In the genomic region with DNA sequence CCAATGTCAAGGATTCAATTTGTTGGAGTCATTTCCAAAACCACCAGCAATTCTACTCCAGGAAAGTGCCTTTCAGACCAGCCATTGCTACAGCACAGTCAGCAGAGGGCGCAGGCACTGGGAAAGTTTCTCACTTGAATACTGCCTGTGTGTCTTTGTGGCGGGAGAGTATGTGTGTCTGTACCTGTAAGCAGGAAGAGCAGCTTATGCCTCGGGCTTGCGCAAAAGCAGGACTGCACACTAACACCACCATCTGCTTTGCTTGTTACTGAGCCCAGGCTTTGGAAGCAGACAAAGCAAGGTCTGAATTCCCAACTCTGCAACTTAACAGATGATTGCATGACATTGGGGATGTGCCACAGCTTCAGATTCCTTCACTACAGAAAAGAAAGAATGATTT, we compare ENCODE assay signal across 9 cellular contexts. TPM values are rescaled to one million over a fixed set of nuclear protein-coding genes. Genes with fewer than 3 reads are reported as not detected.
DNase-seq lines count a peak whose midpoint lies in the region; ATAC-seq, FAIRE-seq and TF ChIP-seq lines count a peak whose summit lies in the region.
"Had no signal": no experiment of that assay in that cellular context is flagged by ENCODE, and none has a peak within 500 bp of the region (broad histone marks: within the 10 kb centered on the region; RNA-seq: fewer than 3 reads in every experiment).

No MANE protein-coding gene starts in this region.

- no peaks in the 10 kb centered on the region for H3K36me3 ChIP-seq in SJSA1

- peaks cover 12% of the 10 kb centered on the region; the same call in 1 of the 2 replicates for H3K9me3 ChIP-seq in SJSA1 (replicated peaks)

- DNase-seq in DMS53 (lab: John Stamatoyannopoulos, UW), result peak; percentile 96
- DNase-seq in H54 (ENCODE audit: insufficient read length, low spot score), result peak; percentile 38
- DNase-seq in NCI-H1092 (lab: John Stamatoyannopoulos, UW), result peak; percentile 57
- DNase-seq in SJSA1 (ENCODE audit: low read depth in 1 of 2, low spot score in 2 of 2), result peak; percentile 31 to 56
- DNase-seq in activated naive CD4-positive, alpha-beta T cell treated with anti-CD3 and anti-CD28 coated beads, Interleukin-2, amount 50 U/mL, for 16 hours, result peak; percentile 64
- peak; percentile 57 to 89 (median 76) for DNase-seq in head of caudate nucleus
- peak; percentile 44 for DNase-seq in progenitor cell of endocrine pancreas (ENCODE audit: low spot score, unreplicated experiment)

- H3K27ac ChIP-seq in SJSA1, result no peak overlapping the region

- peaks cover 1% of the 10 kb centered on the region for H3K4me1 Mint-ChIP-seq in progenitor cell of endocrine pancreas (ENCODE audit: low read depth)

- H3K4me1 ChIP-seq in SJSA1 (replicated peaks), result peaks cover 13% of the 10 kb centered on the region

- H3K27me3 ChIP-seq in SJSA1 (replicated peaks), result peaks cover 31% of the 10 kb centered on the region

- FAIRE-seq in H54 (lab: Jason Lieb, UNC), result peak; percentile 70

- intact Hi-C loops in head of caudate nucleus (cut with DNase I), result loop anchor here (10.0 kb wide), 1 partner anchor 74 kb away; no protein-coding TSS in a partner anchor

- TF ChIP-seq CTCF in progenitor cell of endocrine pancreas (IDR thresholded peaks at IDR 0.05; ENCODE audit: unreplicated experiment), result peak; percentile 91

- peaks cover 3% of the 10 kb centered on the region for H3K9me3 Mint-ChIP-seq in progenitor cell of endocrine pancreas (ENCODE audit: low read depth)
- H3K9me3 Mint-ChIP-seq: dendritic cell treated with granulocyte-macrophage colony-stimulating factor and Interleukin-4, amounts not matched to agents 40 ng/mL and 50 ng/mL, for 4 days had no signal

- H3K27ac Mint-ChIP-seq in progenitor cell of endocrine pancreas, result no peak overlapping the region
- H3K27ac Mint-ChIP-seq: dendritic cell treated with granulocyte-macrophage colony-stimulating factor and Interleukin-4, amounts not matched to agents 40 ng/mL and 50 ng/mL, for 4 days had no signal

- H3K4me3 ChIP-seq in SJSA1, result no peak overlapping the region

- no peak overlapping the region for H3K4me3 Mint-ChIP-seq in progenitor cell of endocrine pancreas (ENCODE audit: low read depth)
- H3K4me3 Mint-ChIP-seq: dendritic cell treated with granulocyte-macrophage colony-stimulating factor and Interleukin-4, amounts not matched to agents 40 ng/mL and 50 ng/mL, for 4 days had no signal

- H3K36me3 Mint-ChIP-seq in progenitor cell of endocrine pancreas (ENCODE audit: insufficient read depth), result no peaks in the 10 kb centered on the region

- H3K27me3 Mint-ChIP-seq in progenitor cell of endocrine pancreas, result peaks cover 45% of the 10 kb centered on the region

- no peak for TF ChIP-seq POLR2A in H54 (IDR thresholded peaks at IDR 0.05; ENCODE audit: low read depth, low read length)

- no peak for ATAC-seq in HG03045 (IDR thresholded peaks at IDR 0.05; ENCODE audit: unreplicated experiment)

RNA-seq across cellular contexts. Expression of a gene that starts 7.0 kb away (rescaled TPM):
- 0.31 TPM in 1 of 2 replicates, not detected in the other for total RNA-seq in SJSA1 (2014; rRNA removed; shearing (Covaris generic))
- 5.6 and 8.4 TPM in 2 replicates for total RNA-seq in progenitor cell of endocrine pancreas

RNA-seq across cellular contexts. Expression of a gene that starts 22.3 kb away (rescaled TPM):
- total RNA-seq in SJSA1 (2014; rRNA removed; shearing (Covaris generic)), result not detected in 2 replicates
- total RNA-seq in progenitor cell of endocrine pancreas, result not detected in 2 replicates

RNA-seq across cellular contexts. Expression of a gene that starts 27.5 kb away (rescaled TPM):
- total RNA-seq in SJSA1 (2014; rRNA removed; shearing (Covaris generic)), result 0.19 and 0.55 TPM in 2 replicates
- total RNA-seq in progenitor cell of endocrine pancreas, result 0.13 TPM in 1 of 2 replicates, not detected in the other

Comparison
In these comparisons a context has a peak if more than half of its experiments do, and no peak if none do; other contexts are left out.
1. DNase-seq: peak in every context shown above with its lines; median percentile 96 in DMS53; 76 in head of caudate nucleus; 64 in activated naive CD4-positive, alpha-beta T cell treated with anti-CD3 and anti-CD28 coated beads, Interleukin-2, amount 50 U/mL, for 16 hours; 57 in NCI-H1092; 44 in progenitor cell of endocrine pancreas; 44 in SJSA1; 38 in H54.